ENCODE assay signal across 15 cellular contexts in the genomic region with DNA sequence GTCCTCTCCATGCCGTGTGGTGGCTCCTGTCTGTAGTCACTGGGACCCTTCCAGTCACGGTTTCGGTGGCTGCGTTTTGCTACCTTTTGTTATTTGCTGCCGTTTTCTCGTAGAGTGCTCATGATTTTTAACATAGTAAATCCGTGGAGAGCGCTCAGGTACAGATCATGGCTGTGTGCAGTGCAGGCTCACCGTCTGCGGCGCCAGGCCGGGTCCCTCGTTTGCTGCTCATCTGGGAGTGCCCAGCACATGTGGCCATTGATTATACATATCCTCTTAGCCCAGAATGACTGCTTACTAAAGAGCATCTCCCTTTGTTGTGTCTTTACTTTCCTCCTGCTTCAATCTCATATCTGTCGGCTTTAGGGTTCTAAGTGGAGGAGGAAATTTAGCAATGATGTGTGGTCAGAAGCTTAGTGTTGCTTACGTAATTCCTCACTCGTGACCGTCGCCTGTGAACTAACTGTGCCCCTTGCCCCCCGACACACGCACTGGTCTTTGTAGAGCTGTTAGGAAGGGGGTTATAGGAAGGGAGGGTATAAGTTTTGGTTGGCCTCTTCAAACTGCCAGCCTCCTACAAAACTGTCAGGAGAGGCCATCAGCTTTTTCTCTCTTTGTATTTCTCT. TPM values are rescaled to one million over a fixed set of nuclear protein-coding genes. Genes with fewer than 3 reads are reported as not detected.
DNase-seq lines count a peak whose midpoint lies in the region; ATAC-seq and TF ChIP-seq lines count a peak whose summit lies in the region.
"Had no signal": no experiment of that assay in that cellular context is flagged by ENCODE, and none has a peak within 500 bp of the region (broad histone marks: within the 10 kb centered on the region; RNA-seq: fewer than 3 reads in every experiment).

No MANE protein-coding gene starts in this region.

- peak overlapping the region; percentile 13; the same call in 1 of the 2 replicates for H3K27ac ChIP-seq in C4-2B
- H3K27ac ChIP-seq: esophagus squamous epithelium had no signal

- H3K4me1 Mint-ChIP-seq in endothelial cell (ENCODE audit: unreplicated experiment) (peaks cover 8% of the 10 kb centered on the region), natural killer cell (peaks cover 0 to 9% of the 10 kb centered on the region in 2 donors)
- H3K4me1 Mint-ChIP-seq: central memory CD8-positive, alpha-beta T cell had no signal

- peak in 1 of 3 donors; percentile 70 for ATAC-seq in natural killer cell
- ATAC-seq in HG02970 (IDR thresholded peaks at IDR 0.05; ENCODE audit: low FRiP score, unreplicated experiment) = no peak
- ATAC-seq in HG02798 (IDR thresholded peaks at IDR 0.05; ENCODE audit: poor library complexity, unreplicated experiment) = no peak
- ATAC-seq in HG03571 (IDR thresholded peaks at IDR 0.05; ENCODE audit: unreplicated experiment) = no peak
- ATAC-seq: T-cell had no signal

- peak overlapping the region; percentile 3 for H3K27ac Mint-ChIP-seq in endothelial cell (ENCODE audit: unreplicated experiment)
- peak overlapping the region; percentile 12 to 35 for H3K27ac Mint-ChIP-seq in natural killer cell
- H3K27ac Mint-ChIP-seq: T-cell had no signal

- TF ChIP-seq CTCF in C4-2B (conservative IDR thresholded peaks at IDR 0.05) (no peak), endothelial cell (IDR thresholded peaks at IDR 0.05; ENCODE audit: unreplicated experiment) (no peak), natural killer cell (IDR thresholded peaks at IDR 0.05) (no peak)

- intact Hi-C loops in natural killer cell (cut with micrococcal nuclease) = no loop called here

- no peaks in the 10 kb centered on the region for H3K27me3 Mint-ChIP-seq in endothelial cell (ENCODE audit: unreplicated experiment)
- no peaks in the 10 kb centered on the region for H3K27me3 Mint-ChIP-seq in natural killer cell (ENCODE audit: low read depth in 2 of 2)
- H3K27me3 Mint-ChIP-seq: central memory CD8-positive, alpha-beta T cell; T-cell had no signal

- H3K4me3 Mint-ChIP-seq in endothelial cell (ENCODE audit: unreplicated experiment) (no peak overlapping the region), natural killer cell (no peak overlapping the region)
- H3K4me3 Mint-ChIP-seq: central memory CD8-positive, alpha-beta T cell; T-cell had no signal

- H3K36me3 Mint-ChIP-seq in endothelial cell (ENCODE audit: low read depth, unreplicated experiment) (peaks cover 24% of the 10 kb centered on the region), natural killer cell (no peaks in the 10 kb centered on the region)

- DNase-seq in NCI-H226 (peak; percentile 59), endothelial cell (ENCODE audit: low spot score) (no peak), natural killer cell (no peak), NCI-H1092 treated with DMSO at 0.1 percent for 48 hours (lab: John Stamatoyannopoulos, UW) (no peak)
- DNase-seq: activated CD4-positive, alpha-beta T cell treated with anti-CD3 and anti-CD28 coated beads for 48 hours; esophagus squamous epithelium; stimulated activated CD4-positive, alpha-beta T cell treated with anti-CD3 and anti-CD28 coated beads, Interleukin-2, amount 100 ng/mL, for 24 hours; stimulated activated naive CD4-positive, alpha-beta T cell had no signal

- no peaks in the 10 kb centered on the region for H3K9me3 Mint-ChIP-seq in endothelial cell (ENCODE audit: unreplicated experiment)
- no peaks in the 10 kb centered on the region for H3K9me3 Mint-ChIP-seq in natural killer cell
- H3K9me3 Mint-ChIP-seq: central memory CD8-positive, alpha-beta T cell; T-cell had no signal

RNA-seq across cellular contexts. Expression of gene TFDP1, which starts 31.8 kb away (rescaled TPM):
- total RNA-seq in endothelial cell (ENCODE audit: unreplicated experiment) = 65.8 TPM
- 10 to 100 TPM; 26.3 to 44.3 (median 29.2) TPM for total RNA-seq in natural killer cell

RNA-seq across cellular contexts. Expression of gene ATP4B, which starts 41.6 kb away (rescaled TPM):
- not detected for total RNA-seq in endothelial cell (ENCODE audit: unreplicated experiment)
- not detected for total RNA-seq in natural killer cell
- total RNA-seq: Daoy, esophagus squamous epithelium, T-cell had no signal

RNA-seq across cellular contexts. Expression of gene GRK1, which starts 50.6 kb away (rescaled TPM):
- total RNA-seq in endothelial cell (ENCODE audit: unreplicated experiment) (0.54 TPM), natural killer cell (not detected)
- total RNA-seq: Daoy, esophagus squamous epithelium, T-cell had no signal
